In genomic region chr4:2333356-2333841, GRCh38 we compare ENCODE assay signal across 13 cellular contexts.
DNase-seq lines count a peak whose midpoint lies in the region; ATAC-seq and TF ChIP-seq lines count a peak whose summit lies in the region.
"Had no signal": no experiment of that assay in that cellular context is flagged by ENCODE, and none has a peak within 500 bp of the region (broad histone marks: within the 10 kb centered on the region; RNA-seq: fewer than 3 reads in every experiment).

No MANE protein-coding gene starts in this region.

- no TSS peak for BruUV-seq in Calu3 (replicated peaks; lab: Mats Ljungman, UMichigan)

- peak overlapping the region; percentile 52 to 81 for H3K27ac ChIP-seq in mucosa of rectum (ENCODE audit: low read depth in 2 of 2, low read length in 2 of 2)
- H3K27ac ChIP-seq in vagina, result no peak overlapping the region
- H3K27ac ChIP-seq: adrenal gland, coronary artery, foreskin keratinocyte, pancreas, suprapubic skin had no signal

- H3K36me3 Mint-ChIP-seq in Calu3 (ENCODE audit: insufficient read depth, unreplicated experiment) (peaks cover 14% of the 10 kb centered on the region), activated B cell treated with CpG ODN at 0.5 μM for 24 hours (ENCODE audit: low read depth) (peaks cover 5% of the 10 kb centered on the region)
- H3K36me3 Mint-ChIP-seq in activated naive CD4-positive, alpha-beta T cell treated with anti-CD3 and anti-CD28 coated beads, Interleukin-2, amount 10 ng/mL, durations not matched to agents 7 days and 5 days, result peaks cover 5% of the 10 kb centered on the region

- peaks cover 8 to 11% of the 10 kb centered on the region in 2 donors for H3K4me1 ChIP-seq in mucosa of rectum (ENCODE audit: control insufficient read depth in 2 of 2, insufficient read depth in 2 of 2, low read length in 2 of 2)
- H3K4me1 ChIP-seq in vagina, result no peaks in the 10 kb centered on the region
- H3K4me1 ChIP-seq: adrenal gland, foreskin keratinocyte, pancreas, suprapubic skin had no signal

- H3K9me3 Mint-ChIP-seq in Calu3 (ENCODE audit: low read depth, unreplicated experiment) (no peaks in the 10 kb centered on the region), activated B cell treated with CpG ODN at 0.5 μM for 24 hours (peaks cover 6% of the 10 kb centered on the region)
- peaks cover 3% of the 10 kb centered on the region for H3K9me3 Mint-ChIP-seq in activated naive CD4-positive, alpha-beta T cell treated with anti-CD3 and anti-CD28 coated beads, Interleukin-2, amount 10 ng/mL, durations not matched to agents 7 days and 5 days

- H3K4me1 Mint-ChIP-seq in Calu3 (ENCODE audit: low read depth, unreplicated experiment) (peaks cover 16% of the 10 kb centered on the region), activated B cell treated with CpG ODN at 0.5 μM for 24 hours (peaks cover 15% of the 10 kb centered on the region)
- H3K4me1 Mint-ChIP-seq in activated naive CD4-positive, alpha-beta T cell treated with anti-CD3 and anti-CD28 coated beads, Interleukin-2, amount 10 ng/mL, durations not matched to agents 7 days and 5 days, result no peaks in the 10 kb centered on the region

- peaks cover 13% of the 10 kb centered on the region for H3K27me3 Mint-ChIP-seq in Calu3 (ENCODE audit: unreplicated experiment)
- peaks cover 3% of the 10 kb centered on the region for H3K27me3 Mint-ChIP-seq in activated B cell treated with CpG ODN at 0.5 μM for 24 hours
- peaks cover 4% of the 10 kb centered on the region for H3K27me3 Mint-ChIP-seq in activated naive CD4-positive, alpha-beta T cell treated with anti-CD3 and anti-CD28 coated beads, Interleukin-2, amount 10 ng/mL, durations not matched to agents 7 days and 5 days

- intact Hi-C loops in Calu3 (cut with micrococcal nuclease; ENCODE audit: unreplicated experiment) (loop anchor here (10.0 kb wide), 1 partner anchor 49 kb away; no protein-coding TSS in a partner anchor), activated B cell treated with CpG ODN at 0.5 μM for 24 hours (cut with micrococcal nuclease) (loop anchor here (5.0 kb wide), 1 partner anchor 71 kb away; the partner anchor contains the start of gene MXD4), vagina (cut with DNase I) (no loop called here)

- DNase-seq in Calu3 (peak; percentile 51), activated B cell treated with CpG ODN at 0.5 μM for 24 hours (no peak), pons (ENCODE audit: low spot score) (no peak), erythroblast (lab: John Stamatoyannopoulos, UW) (no peak), vagina (ENCODE audit: extremely low spot score in 2 of 2) (no peak)
- no peak for DNase-seq in activated naive CD4-positive, alpha-beta T cell treated with anti-CD3 and anti-CD28 coated beads, Interleukin-2, amount 10 ng/mL, durations not matched to agents 7 days and 5 days
- DNase-seq: foreskin keratinocyte had no signal

- TF ChIP-seq CTCF in Calu3 (IDR thresholded peaks at IDR 0.05; ENCODE audit: unreplicated experiment) (no peak), activated B cell treated with CpG ODN at 0.5 μM for 24 hours (IDR thresholded peaks at IDR 0.05) (no peak), vagina (IDR thresholded peaks at IDR 0.05) (no peak)

- POLR2A ChIA-PET in activated B cell treated with CpG ODN at 0.5 μM for 24 hours (lab: Charles Lee), result no interaction called here

- ATAC-seq in HG02610 (IDR thresholded peaks at IDR 0.05; ENCODE audit: unreplicated experiment) (peak; percentile 62), activated B cell treated with CpG ODN at 0.5 μM for 24 hours (ENCODE audit: low read depth) (peak; percentile 75)
- ATAC-seq: foreskin keratinocyte had no signal

- H3K4me3 ChIP-seq in mucosa of rectum (ENCODE audit: low read length in 2 of 2) (no peak overlapping the region), vagina (no peak overlapping the region)
- H3K4me3 ChIP-seq: adrenal gland, coronary artery, pancreas, suprapubic skin had no signal

- CTCF ChIA-PET in Calu3 (lab: Charles Lee) (no interaction called here), activated B cell treated with CpG ODN at 0.5 μM for 24 hours (lab: Charles Lee) (no interaction called here)
- CTCF ChIA-PET in activated naive CD4-positive, alpha-beta T cell treated with anti-CD3 and anti-CD28 coated beads, Interleukin-2, amount 10 ng/mL, durations not matched to agents 7 days and 5 days (lab: Charles Lee), result no interaction called here

- peak overlapping the region in 1 of 2 donors; percentile 66 for H3K9ac ChIP-seq in mucosa of rectum (ENCODE audit: low read depth in 1 of 2, low read length in 2 of 2)

- H3K4me3 Mint-ChIP-seq in Calu3 (ENCODE audit: low read depth, unreplicated experiment), result no peak overlapping the region
- H3K4me3 Mint-ChIP-seq in activated B cell treated with CpG ODN at 0.5 μM for 24 hours, result peak overlapping the region; percentile 53
- no peak overlapping the region for H3K4me3 Mint-ChIP-seq in activated naive CD4-positive, alpha-beta T cell treated with anti-CD3 and anti-CD28 coated beads, Interleukin-2, amount 10 ng/mL, durations not matched to agents 7 days and 5 days

- no peaks in the 10 kb centered on the region for H3K27me3 ChIP-seq in mucosa of rectum (ENCODE audit: control insufficient read depth in 2 of 2, insufficient read depth in 2 of 2, low read length in 2 of 2)
- no peaks in the 10 kb centered on the region for H3K27me3 ChIP-seq in vagina
- H3K27me3 ChIP-seq: adrenal gland, foreskin keratinocyte, pancreas, suprapubic skin had no signal

- H3K36me3 ChIP-seq in mucosa of rectum (ENCODE audit: control insufficient read depth in 2 of 2, insufficient read depth in 2 of 2, low read length in 2 of 2) (no peaks in the 10 kb centered on the region), vagina (peaks cover 0 to 3% of the 10 kb centered on the region in 2 donors)
- H3K36me3 ChIP-seq: adrenal gland, pancreas had no signal

- H3K9me3 ChIP-seq in mucosa of rectum (ENCODE audit: control insufficient read depth in 2 of 2, low read length in 2 of 2) (no peaks in the 10 kb centered on the region), vagina (no peaks in the 10 kb centered on the region)
- H3K9me3 ChIP-seq: pancreas, suprapubic skin had no signal

- no peak overlapping the region for H3K27ac Mint-ChIP-seq in Calu3 (ENCODE audit: unreplicated experiment)
- no peak overlapping the region for H3K27ac Mint-ChIP-seq in activated B cell treated with CpG ODN at 0.5 μM for 24 hours
- no peak overlapping the region for H3K27ac Mint-ChIP-seq in activated naive CD4-positive, alpha-beta T cell treated with anti-CD3 and anti-CD28 coated beads, Interleukin-2, amount 10 ng/mL, durations not matched to agents 7 days and 5 days

- no peak for TF ChIP-seq POLR2A in erythroblast (IDR thresholded peaks at IDR 0.05; ENCODE audit: low read length)
- TF ChIP-seq POLR2A in vagina (IDR thresholded peaks at IDR 0.05), result no peak
